In the genomic region with DNA sequence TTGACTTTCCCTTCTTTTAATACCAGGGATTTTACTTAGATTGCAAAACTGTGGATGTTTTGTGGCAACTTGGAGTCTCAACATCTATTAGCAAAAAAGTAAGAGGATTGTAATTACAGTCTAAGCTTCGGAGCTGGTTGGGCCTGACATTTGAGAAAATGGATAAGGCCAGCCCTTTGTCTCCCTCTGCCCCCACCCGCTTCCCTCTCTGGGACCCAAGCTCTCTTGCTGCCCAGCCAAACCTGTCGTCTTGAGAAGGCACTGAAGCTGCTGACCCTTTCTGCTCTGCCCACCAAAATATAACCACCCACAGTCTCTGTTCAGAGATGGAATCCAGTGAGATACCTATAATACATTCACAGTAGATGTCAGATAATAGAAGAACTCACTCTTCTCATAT, we compare ENCODE assay signal across 25 cellular contexts. TPM values are rescaled to one million over a fixed set of nuclear protein-coding genes. Genes with fewer than 3 reads are reported as not detected.
"Had no signal": no experiment of that assay in that cellular context is flagged by ENCODE, and none has a peak within 500 bp of the region (broad histone marks: within the 10 kb centered on the region; RNA-seq: fewer than 3 reads in every experiment).

No MANE protein-coding gene starts in this region.

- H3K27ac ChIP-seq: ascending aorta, neutrophil, ovary, psoas muscle, suprapubic skin had no signal

- DNase-seq: activated CD4-positive, alpha-beta T cell treated with anti-CD3 and anti-CD28 coated beads for 36 hours; activated CD4-positive, alpha-beta T cell treated with anti-CD3 and anti-CD28 coated beads, Interleukin-2, amount 50 U/mL, for 4 hours; activated CD8-positive, alpha-beta memory T cell treated with anti-CD3 and anti-CD28 coated beads for 24 hours; activated CD8-positive, alpha-beta memory T cell treated with anti-CD3 and anti-CD28 coated beads, Interleukin-2, amount 50 U/mL, for 4 hours; activated T-cell treated with anti-CD3 and anti-CD28 coated beads, Interleukin-2, amount 50 U/mL, for 24 hours; central memory CD4-positive, alpha-beta T cell; dermis blood vessel endothelial cell; effector memory CD8-positive, alpha-beta T cell; glutamatergic neuron; left ventricle myocardium superior; naive B cell; ovary; psoas muscle; right cardiac atrium; stimulated activated CD4-positive, alpha-beta T cell treated with anti-CD3 and anti-CD28 coated beads, Interleukin-12 subunit alpha, Interleukin-12 subunit beta, amount 100 ng/mL, for 4 hours; stimulated activated naive CD8-positive, alpha-beta T cell treated with anti-CD3 and anti-CD28 coated beads, Interleukin-15, amount 100 ng/mL, for 72 hours; T-helper 9 cell had no signal

- H3K4me3 Mint-ChIP-seq: activated CD4-positive, alpha-beta T cell treated with anti-CD3 and anti-CD28 coated beads for 36 hours; activated T-cell treated with anti-CD3 and anti-CD28 coated beads, Interleukin-2, amount 50 U/mL, for 24 hours; activated T-helper 17 cell treated with anti-CD3 and anti-CD28 coated beads, Interleukin-2, amount 50 U/mL, for 72 hours; effector memory CD8-positive, alpha-beta T cell; naive B cell; stimulated activated naive CD8-positive, alpha-beta T cell treated with anti-CD3 and anti-CD28 coated beads, Interleukin-15, amount 100 ng/mL, for 72 hours had no signal

- H3K4me1 Mint-ChIP-seq: activated T-helper 17 cell treated with anti-CD3 and anti-CD28 coated beads, Interleukin-2, amount 50 U/mL, for 72 hours had no signal

- H3K36me3 ChIP-seq: ascending aorta, esophagus muscularis mucosa, neutrophil, ovary, suprapubic skin, tibial nerve had no signal

- ATAC-seq: activated CD4-positive, alpha-beta T cell treated with anti-CD3 and anti-CD28 coated beads for 36 hours; activated naive CD4-positive, alpha-beta T cell treated with anti-CD3 and anti-CD28 coated beads, Interleukin-2, amount 50 U/mL, for 72 hours; activated T-helper 17 cell treated with anti-CD3 and anti-CD28 coated beads, Interleukin-2, amount 50 U/mL, for 72 hours; effector memory CD8-positive, alpha-beta T cell; left ventricle myocardium superior; psoas muscle; right cardiac atrium; stimulated activated naive CD8-positive, alpha-beta T cell treated with anti-CD3 and anti-CD28 coated beads, Interleukin-15, amount 100 ng/mL, for 72 hours had no signal

- H3K27ac Mint-ChIP-seq: activated CD4-positive, alpha-beta T cell treated with anti-CD3 and anti-CD28 coated beads for 36 hours; activated naive CD4-positive, alpha-beta T cell treated with anti-CD3 and anti-CD28 coated beads, Interleukin-2, amount 50 U/mL, for 72 hours; activated T-cell treated with anti-CD3 and anti-CD28 coated beads, Interleukin-2, amount 50 U/mL, for 24 hours; activated T-helper 17 cell treated with anti-CD3 and anti-CD28 coated beads, Interleukin-2, amount 50 U/mL, for 72 hours; effector memory CD8-positive, alpha-beta T cell; naive B cell; stimulated activated naive CD8-positive, alpha-beta T cell treated with anti-CD3 and anti-CD28 coated beads, Interleukin-15, amount 100 ng/mL, for 72 hours had no signal

- H3K27me3 ChIP-seq: ascending aorta, esophagus muscularis mucosa, hepatocyte, neutrophil, ovary, suprapubic skin, tibial nerve had no signal

- H3K4me3 ChIP-seq: ascending aorta, esophagus muscularis mucosa, hepatocyte, ovary, psoas muscle, suprapubic skin, tibial nerve had no signal

- H3K4me1 ChIP-seq: ascending aorta, psoas muscle, suprapubic skin had no signal

- H3K9me3 ChIP-seq: neutrophil, ovary, psoas muscle, suprapubic skin had no signal

RNA-seq across cellular contexts. Expression of gene SHROOM3, which starts 49.6 kb away (rescaled TPM):
- total RNA-seq: activated T-helper 17 cell treated with anti-CD3 and anti-CD28 coated beads, Interleukin-2, amount 50 U/mL, for 72 hours had no signal
